Comparison of ENCODE assay signal across 24 cellular contexts in genomic region chr13:33590936-33591335, GRCh38.
DNase-seq lines count a peak whose midpoint lies in the region; ATAC-seq and TF ChIP-seq lines count a peak whose summit lies in the region.
"Had no signal": no experiment of that assay in that cellular context is flagged by ENCODE, and none has a peak within 500 bp of the region (broad histone marks: within the 10 kb centered on the region; RNA-seq: fewer than 3 reads in every experiment).

No MANE protein-coding gene starts in this region.

- no peaks in the 10 kb centered on the region for H3K79me2 ChIP-seq in neural progenitor cell (ENCODE audit: low read depth)

- H3K36me3 Mint-ChIP-seq in neural progenitor cell, result no peaks in the 10 kb centered on the region
- H3K36me3 Mint-ChIP-seq: CD14-positive monocyte; CD4-positive, alpha-beta memory T cell; CD4-positive, CD25-positive, alpha-beta regulatory T cell had no signal

- no peak overlapping the region for H3K27ac ChIP-seq in neural progenitor cell
- H3K27ac ChIP-seq: 22Rv1, A549, BLaER1 had no signal

- H3K9me3 Mint-ChIP-seq in neural progenitor cell, result no peaks in the 10 kb centered on the region
- H3K9me3 Mint-ChIP-seq: CD8-positive, alpha-beta memory T cell had no signal

- no peaks in the 10 kb centered on the region for H3F3A ChIP-seq in neural progenitor cell (ENCODE audit: low read depth)

- H3K36me3 ChIP-seq in neural progenitor cell, result no peaks in the 10 kb centered on the region
- H3K36me3 ChIP-seq: BE2C, BLaER1 had no signal

- no peak overlapping the region for H3K4me2 ChIP-seq in neural progenitor cell
- H3K4me2 ChIP-seq: A549, BLaER1 had no signal

- H3K4me3 Mint-ChIP-seq in neural progenitor cell, result no peak overlapping the region
- H3K4me3 Mint-ChIP-seq: CD14-positive monocyte; CD4-positive, alpha-beta memory T cell; CD4-positive, CD25-positive, alpha-beta regulatory T cell; CD8-positive, alpha-beta memory T cell had no signal

- no peak overlapping the region for H3K9ac ChIP-seq in neural progenitor cell
- H3K9ac ChIP-seq: BLaER1 had no signal

- H3K27me3 Mint-ChIP-seq in neural progenitor cell (ENCODE audit: insufficient read depth, low read depth), result peaks cover 11% of the 10 kb centered on the region
- H3K27me3 Mint-ChIP-seq: CD4-positive, alpha-beta memory T cell; CD4-positive, CD25-positive, alpha-beta regulatory T cell; CD8-positive, alpha-beta memory T cell had no signal

- peak overlapping the region; percentile 55 for H2AFZ ChIP-seq in neural progenitor cell (replicated peaks)

- no peak for TF ChIP-seq CTCF in neural progenitor cell (IDR thresholded peaks at IDR 0.05)

- H3K4me1 ChIP-seq in neural progenitor cell, result no peaks in the 10 kb centered on the region
- H3K4me1 ChIP-seq: A549, BE2C, BLaER1 had no signal

- H3K4me3 ChIP-seq in neural progenitor cell, result no peak overlapping the region
- H3K4me3 ChIP-seq: A549, BLaER1, GM12878 had no signal

- ATAC-seq in HG02623 (IDR thresholded peaks at IDR 0.05; ENCODE audit: unreplicated experiment), result no peak
- ATAC-seq: A549, GM12878 had no signal

- H3K27me3 ChIP-seq in neural progenitor cell, result no peaks in the 10 kb centered on the region
- H3K27me3 ChIP-seq: BE2C, BLaER1 had no signal

- H3K9me3 ChIP-seq in neural progenitor cell (ENCODE audit: low read depth), result no peaks in the 10 kb centered on the region
- H3K9me3 ChIP-seq: A549, BE2C, BLaER1 had no signal

- peak; percentile 54 for DNase-seq in Ammon's horn (ENCODE audit: low spot score)
- DNase-seq in neural progenitor cell (ENCODE audit: low spot score), result no peak
- peak; percentile 46 for DNase-seq in superior temporal gyrus (ENCODE audit: extremely low spot score)
- DNase-seq in KG1 (lab: John Stamatoyannopoulos, UW), result no peak
- DNase-seq: AML-193; BE2C; C1 segment of cervical spinal cord; CD4-positive, alpha-beta memory T cell; CD4-positive, CD25-positive, alpha-beta regulatory T cell; CD8-positive, alpha-beta memory T cell; COR-L47; DMS 273 treated with DMSO at 0.1 percent for 48 hours; DMS153; DMS53; DMS79; DND-41; EL; GDM1 had no signal

- no peaks in the 10 kb centered on the region for H4K20me1 ChIP-seq in neural progenitor cell (ENCODE audit: low read depth)
- H4K20me1 ChIP-seq: BLaER1 had no signal

- no peak overlapping the region for H3K27ac Mint-ChIP-seq in neural progenitor cell
- H3K27ac Mint-ChIP-seq: CD14-positive monocyte; CD4-positive, alpha-beta memory T cell; CD4-positive, CD25-positive, alpha-beta regulatory T cell; CD8-positive, alpha-beta memory T cell had no signal

- no peaks in the 10 kb centered on the region for H3K4me1 Mint-ChIP-seq in neural progenitor cell
- H3K4me1 Mint-ChIP-seq: CD14-positive monocyte; CD4-positive, alpha-beta memory T cell; CD8-positive, alpha-beta memory T cell had no signal

Comparison
In these comparisons a context has a peak if more than half of its experiments do, and no peak if none do; other contexts are left out.
1. DNase-seq: peak in Ammon's horn (single experiment) and superior temporal gyrus (single experiment); none in neural progenitor cell (single experiment) and KG1 (single experiment).